ENCODE assay signal across 20 cellular contexts in genomic region chr20:36197271-36197670, GRCh38. TPM values are rescaled to one million over a fixed set of nuclear protein-coding genes. Genes with fewer than 3 reads are reported as not detected.
DNase-seq lines count a peak whose midpoint lies in the region; ATAC-seq, FAIRE-seq and TF ChIP-seq lines count a peak whose summit lies in the region.
"Had no signal": no experiment of that assay in that cellular context is flagged by ENCODE, and none has a peak within 500 bp of the region (broad histone marks: within the 10 kb centered on the region; RNA-seq: fewer than 3 reads in every experiment).

No MANE protein-coding gene starts in this region.

- H3K4me3 ChIP-seq in WERI-Rb-1 (ENCODE audit: low read depth, low read length), result no peak overlapping the region
- H3K4me3 ChIP-seq in HAP-1, result no peak overlapping the region
- H3K4me3 ChIP-seq: Peyer's patch had no signal

- peak overlapping the region; percentile 57 for H3K27ac ChIP-seq in WERI-Rb-1
- no peak overlapping the region for H3K27ac ChIP-seq in foreskin keratinocyte
- H3K27ac ChIP-seq: Peyer's patch had no signal

- ATAC-seq in foreskin keratinocyte (peak; percentile 24), GM18909 (IDR thresholded peaks at IDR 0.05; ENCODE audit: poor library complexity, unreplicated experiment) (no peak)

- peaks cover 4% of the 10 kb centered on the region; the same call in 1 of the 2 replicates for H3K36me3 ChIP-seq in WERI-Rb-1
- peaks cover 4% of the 10 kb centered on the region; the same call in 1 of the 2 replicates for H3K36me3 ChIP-seq in HAP-1 (replicated peaks)

- H3K4me1 ChIP-seq in foreskin keratinocyte (no peaks in the 10 kb centered on the region), HAP-1 (no peaks in the 10 kb centered on the region)
- H3K4me1 ChIP-seq: Peyer's patch had no signal

- FAIRE-seq in frontal cortex (lab: Jason Lieb, UNC), result no peak
- FAIRE-seq: A204.1, GM18507, H54 had no signal

- H3K27me3 ChIP-seq in WERI-Rb-1 (ENCODE audit: insufficient read depth, low read depth, severe bottlenecking) (no peaks in the 10 kb centered on the region), foreskin keratinocyte (peaks cover 19% of the 10 kb centered on the region), HAP-1 (ENCODE audit: low read depth) (no peaks in the 10 kb centered on the region)
- H3K27me3 ChIP-seq: Peyer's patch had no signal

- DNase-seq in A172 (ENCODE audit: low spot score), result peak; percentile 22
- DNase-seq in HT1080 (ENCODE audit: low read depth), result peak; percentile 10
- peak; percentile 74 for DNase-seq in WERI-Rb-1
- peak in 1 of 2 donors; percentile 1 for DNase-seq in foreskin keratinocyte
- DNase-seq in HAP-1 (ENCODE audit: low spot score in 2 of 2), result no peak
- DNase-seq in frontal cortex (ENCODE audit: low spot score in 2 of 2), result no peak
- DNase-seq in RPMI8226, result no peak
- DNase-seq: GDM1; KBM-7; NCI-H1092 treated with DMSO at 0.1 percent for 48 hours; NCI-H1436 treated with DMSO at 0.1 percent for 48 hours; NCI-H1930; NK-92 treated with Interleukin-12 subunit alpha and Interleukin-12 subunit beta, amount 100 ng/mL, for 24 hours; Peyer's patch; Right ventricle myocardium superior had no signal

- TF ChIP-seq CTCF in WERI-Rb-1 (IDR thresholded peaks at IDR 0.05; ENCODE audit: low read depth, low read length), result no peak
- TF ChIP-seq CTCF in foreskin keratinocyte (conservative IDR thresholded peaks at IDR 0.05), result no peak

- H3K9me3 ChIP-seq in WERI-Rb-1 (ENCODE audit: severe bottlenecking), result no peaks in the 10 kb centered on the region
- H3K9me3 ChIP-seq in HAP-1, result no peaks in the 10 kb centered on the region
- H3K9me3 ChIP-seq: Peyer's patch had no signal

- in situ Hi-C loops in HAP-1 (cut with MboI; ENCODE audit: low sequenced_read_pairs), result no loop called here

RNA-seq across cellular contexts. Expression of gene AAR2, which starts 39.0 kb away (rescaled TPM):
- 36.7 and 36.8 TPM in 2 replicates for total RNA-seq in A172 (2014; rRNA removed; shearing (Covaris generic))
- 34.5 and 50.1 TPM in 2 replicates for total RNA-seq in HT1080 (2014; rRNA removed; shearing (Covaris generic))
- 25.3 and 27.3 TPM in 2 replicates for polyA plus RNA-seq in HT1080 (2015; cell fraction: cytosol; rRNA removed)
- polyA plus RNA-seq in HT1080 (2015; cell fraction: nucleus; rRNA removed), result 35.4 and 39.0 TPM in 2 replicates
- 19.6 and 20.1 TPM in 2 replicates for total RNA-seq in foreskin keratinocyte
- 20.8 and 21.6 TPM in 2 replicates for polyA plus RNA-seq in foreskin keratinocyte
- 24.9 TPM for total RNA-seq in frontal cortex

RNA-seq across cellular contexts. Expression of gene EPB41L1, which starts 42.7 kb away (rescaled TPM):
- total RNA-seq in A172 (2014; rRNA removed; shearing (Covaris generic)), result 32.2 and 43.2 TPM in 2 replicates
- total RNA-seq in HT1080 (2014; rRNA removed; shearing (Covaris generic)), result 19.8 and 31.3 TPM in 2 replicates
- 27.1 and 35.5 TPM in 2 replicates for polyA plus RNA-seq in HT1080 (2015; cell fraction: cytosol; rRNA removed)
- 16.1 and 20.1 TPM in 2 replicates for polyA plus RNA-seq in HT1080 (2015; cell fraction: nucleus; rRNA removed)
- 1.5 and 2.0 TPM in 2 replicates for total RNA-seq in foreskin keratinocyte
- 0.50 and 0.69 TPM in 2 replicates for polyA plus RNA-seq in foreskin keratinocyte
- total RNA-seq in frontal cortex, result 58.7 TPM
- polyA plus RNA-seq: CD14-positive monocyte had no signal

Comparison
In these comparisons a context has a peak if more than half of its experiments do, and no peak if none do; other contexts are left out.
1. DNase-seq: peak in A172 (single experiment), HT1080 (single experiment) and WERI-Rb-1 (single experiment); none in HAP-1 (0 of 2), frontal cortex (0 of 2) and RPMI8226 (single experiment).